Comparison of ENCODE assay signal across 7 cellular contexts in the genomic region with DNA sequence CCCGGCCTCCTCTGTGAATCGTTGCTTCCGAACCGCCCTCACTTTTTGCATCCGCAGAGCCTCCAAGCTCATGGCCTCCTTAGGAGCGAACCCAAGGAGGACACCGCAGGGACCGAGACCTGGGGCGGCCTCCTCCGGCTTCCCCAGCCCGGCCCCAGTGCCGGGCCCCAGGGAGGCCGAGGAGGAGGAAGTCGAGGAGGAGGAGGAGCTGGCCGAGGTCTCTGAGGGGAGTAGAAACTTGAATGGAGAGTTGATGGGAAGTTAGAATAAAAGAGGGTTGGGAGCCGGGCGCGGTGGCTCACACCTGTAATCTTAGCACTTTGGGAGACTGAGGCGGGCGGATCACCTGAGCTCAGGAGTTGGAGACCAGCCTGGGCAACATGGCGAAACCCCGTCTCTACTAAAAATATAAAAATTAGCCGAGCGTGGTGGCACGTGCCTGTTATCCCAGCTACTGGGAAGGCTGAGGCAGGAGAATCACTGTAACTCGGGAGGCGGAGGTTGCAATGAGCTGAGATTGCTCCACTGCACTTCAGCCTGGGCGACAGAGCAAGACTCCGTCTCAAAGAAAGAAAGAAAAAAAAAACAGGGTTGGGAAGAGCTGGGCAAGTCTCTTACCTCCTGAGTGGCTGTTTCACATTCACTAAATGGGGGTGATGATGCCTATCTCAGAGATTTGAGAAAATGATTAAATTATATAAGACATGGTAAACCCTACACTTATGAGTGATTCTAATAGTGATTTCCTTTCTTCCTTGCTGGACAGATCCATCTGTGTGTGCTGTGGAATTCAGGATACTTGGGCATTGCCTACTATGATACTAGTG. TPM values are rescaled to one million over a fixed set of nuclear protein-coding genes. Genes with fewer than 3 reads are reported as not detected.
DNase-seq lines count a peak whose midpoint lies in the region; ATAC-seq and TF ChIP-seq lines count a peak whose summit lies in the region.
"Had no signal": no experiment of that assay in that cellular context is flagged by ENCODE, and none has a peak within 500 bp of the region (broad histone marks: within the 10 kb centered on the region; RNA-seq: fewer than 3 reads in every experiment).

No MANE protein-coding gene starts in this region.

- no peaks in the 10 kb centered on the region for H3K27me3 Mint-ChIP-seq in neural crest cell (ENCODE audit: low read depth)

- H3K79me2 ChIP-seq in SK-N-SH (ENCODE audit: insufficient read depth) = peaks cover 30% of the 10 kb centered on the region

- H3K9me2 ChIP-seq in SK-N-SH = no peaks in the 10 kb centered on the region

- no peak for TF ChIP-seq EP300 in SK-N-SH (IDR thresholded peaks at IDR 0.05; ENCODE audit: borderline replicate concordance in 1 of 2, low read depth in 1 of 2, low read length in 1 of 2)

- H3K36me3 ChIP-seq in SK-N-SH (replicated peaks in 1 of 2; ENCODE audit: control insufficient read depth in 1 of 2, insufficient read depth in 2 of 2, low read length in 1 of 2) = peaks cover 6 to 7% of the 10 kb centered on the region in 2 experiments
- H3K36me3 ChIP-seq in breast epithelium = no peaks in the 10 kb centered on the region

- no peaks in the 10 kb centered on the region for H4K20me1 ChIP-seq in SK-N-SH (ENCODE audit: insufficient read depth)

- H3K36me3 Mint-ChIP-seq in neural crest cell (ENCODE audit: low read depth) = peaks cover 11% of the 10 kb centered on the region

- POLR2A ChIA-PET in SK-N-SH (lab: Yijun Ruan, JAX) = interaction anchor here (0.8 to 1.3 kb wide), 4 partner anchors 8 to 157 kb away, joined by 3 to 4 read pairs (median 4); a partner anchor contains a TSS

- peak overlapping the region; percentile 93 for H3K4me3 Mint-ChIP-seq in neural crest cell

- H3K27me3 ChIP-seq in SK-N-SH (ENCODE audit: insufficient read depth) = no peaks in the 10 kb centered on the region
- no peaks in the 10 kb centered on the region for H3K27me3 ChIP-seq in breast epithelium

- TF ChIP-seq RAD21 in SK-N-SH (IDR thresholded peaks at IDR 0.05; ENCODE audit: low read length) = no peak

- peak overlapping the region; percentile 97 for H3K4me2 ChIP-seq in SK-N-SH

- 19% methylated on average over 29 of the region's 29 CpGs for WGBS in SK-N-SH (ENCODE audit: low lambda C conversion rate)

- peak overlapping the region; percentile 77 to 83 for H3K4me3 ChIP-seq in SK-N-SH (ENCODE audit: low read depth in 2 of 2, low read length in 1 of 2)
- peak overlapping the region; percentile 69 to 84 (median 80) for H3K4me3 ChIP-seq in breast epithelium

- H3K4me1 ChIP-seq in SK-N-SH (ENCODE audit: control insufficient read depth in 1 of 2, insufficient read depth in 2 of 2, low read depth in 1 of 2, low read length in 1 of 2) (peaks cover 11 to 24% of the 10 kb centered on the region in 2 experiments; a peak in 3 of 4 replicates), breast epithelium (peaks cover 8 to 26% of the 10 kb centered on the region in 2 donors)

- no peak; the same call in 2 of the 3 replicates for ATAC-seq in SK-N-SH treated with all-trans-retinoic acid at 6 μM for 48 hours

- no peaks in the 10 kb centered on the region for H3K9me3 Mint-ChIP-seq in neural crest cell

- peaks cover 17% of the 10 kb centered on the region for H3F3A ChIP-seq in SK-N-SH (replicated peaks; ENCODE audit: insufficient read depth)

- TF ChIP-seq CTCF in SK-N-SH (IDR thresholded peaks at IDR 0.05) (no peak), breast epithelium (IDR thresholded peaks at IDR 0.05) (no peak), neural crest cell (conservative IDR thresholded peaks at IDR 0.05) (no peak)

- DNase-seq in SK-N-SH (no peak), breast epithelium (ENCODE audit: low spot score in 2 of 2) (no peak), neural crest cell (ENCODE audit: low read depth, low spot score) (no peak), NCI-H2107 (lab: John Stamatoyannopoulos, UW) (no peak)
- DNase-seq in stimulated activated naive CD4-positive, alpha-beta T cell treated with Interleukin-2 at 50 U/mL for 16 hours (lab: John Stamatoyannopoulos, UW) = no peak

- TF ChIP-seq POLR2A in breast epithelium (IDR thresholded peaks at IDR 0.05) = no peak

- H3K27ac ChIP-seq in SK-N-SH (ENCODE audit: low read depth in 2 of 2, low read length in 1 of 2) (peak overlapping the region; percentile 44 to 65), breast epithelium (peak overlapping the region; percentile 85 to 96)

- peak overlapping the region; percentile 99 for H3K27ac Mint-ChIP-seq in neural crest cell (ENCODE audit: unreplicated experiment)

- CTCF ChIA-PET in SK-N-SH (lab: Yijun Ruan, JAX) = interaction anchor here (0.5 to 5.5 kb wide), 8 partner anchors 11 to 1609 kb away, joined by 3 to 39 read pairs (median 6); a partner anchor contains a TSS

- peak overlapping the region; percentile 92 for H3K9ac ChIP-seq in SK-N-SH

- H3K9me3 ChIP-seq in SK-N-SH (no peaks in the 10 kb centered on the region), breast epithelium (no peaks in the 10 kb centered on the region)

- H3K4me1 Mint-ChIP-seq in neural crest cell = peaks cover 79% of the 10 kb centered on the region

- H2AFZ ChIP-seq in SK-N-SH (ENCODE audit: low read depth) = peak overlapping the region; percentile 79

- intact Hi-C loops in breast epithelium (cut with DNase I; ENCODE audit: low total_unique reads) = no loop called here

TF ChIP-seq in SK-N-SH, 30 proteins besides CTCF, POLR2A, EP300 and RAD21 (continues in another document):
- TF ChIP-seq FOSL2 (IDR thresholded peaks at IDR 0.05; ENCODE audit: borderline replicate concordance, low read depth) = no peak

TF ChIP-seq in SK-N-SH treated with all-trans-retinoic acid at 6 μM for 48 hours, 23 proteins besides CTCF, POLR2A, EP300 and RAD21 (continues in another document):
- TF ChIP-seq ZNF70 (CRISPR knock-in tag; IDR thresholded peaks at IDR 0.05) = no peak
- TF ChIP-seq GLIS3 (CRISPR knock-in tag; IDR thresholded peaks at IDR 0.05) = no peak
- no peak for TF ChIP-seq ZC3H10 (CRISPR knock-in tag; IDR thresholded peaks at IDR 0.05)
- TF ChIP-seq PPARA (CRISPR knock-in tag; IDR thresholded peaks at IDR 0.05; ENCODE audit: borderline replicate concordance) = no peak
- TF ChIP-seq, protein P1, sequence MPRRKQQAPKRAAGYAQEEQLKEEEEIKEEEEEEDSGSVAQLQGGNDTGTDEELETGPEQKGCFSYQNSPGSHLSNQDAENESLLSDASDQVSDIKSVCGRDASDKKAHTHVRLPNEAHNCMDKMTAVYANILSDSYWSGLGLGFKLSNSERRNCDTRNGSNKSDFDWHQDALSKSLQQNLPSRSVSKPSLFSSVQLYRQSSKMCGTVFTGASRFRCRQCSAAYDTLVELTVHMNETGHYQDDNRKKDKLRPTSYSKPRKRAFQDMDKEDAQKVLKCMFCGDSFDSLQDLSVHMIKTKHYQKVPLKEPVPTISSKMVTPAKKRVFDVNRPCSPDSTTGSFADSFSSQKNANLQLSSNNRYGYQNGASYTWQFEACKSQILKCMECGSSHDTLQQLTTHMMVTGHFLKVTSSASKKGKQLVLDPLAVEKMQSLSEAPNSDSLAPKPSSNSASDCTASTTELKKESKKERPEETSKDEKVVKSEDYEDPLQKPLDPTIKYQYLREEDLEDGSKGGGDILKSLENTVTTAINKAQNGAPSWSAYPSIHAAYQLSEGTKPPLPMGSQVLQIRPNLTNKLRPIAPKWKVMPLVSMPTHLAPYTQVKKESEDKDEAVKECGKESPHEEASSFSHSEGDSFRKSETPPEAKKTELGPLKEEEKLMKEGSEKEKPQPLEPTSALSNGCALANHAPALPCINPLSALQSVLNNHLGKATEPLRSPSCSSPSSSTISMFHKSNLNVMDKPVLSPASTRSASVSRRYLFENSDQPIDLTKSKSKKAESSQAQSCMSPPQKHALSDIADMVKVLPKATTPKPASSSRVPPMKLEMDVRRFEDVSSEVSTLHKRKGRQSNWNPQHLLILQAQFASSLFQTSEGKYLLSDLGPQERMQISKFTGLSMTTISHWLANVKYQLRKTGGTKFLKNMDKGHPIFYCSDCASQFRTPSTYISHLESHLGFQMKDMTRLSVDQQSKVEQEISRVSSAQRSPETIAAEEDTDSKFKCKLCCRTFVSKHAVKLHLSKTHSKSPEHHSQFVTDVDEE (CRISPR knock-in tag; IDR thresholded peaks at IDR 0.05) = no peak
- TF ChIP-seq, protein P2, sequence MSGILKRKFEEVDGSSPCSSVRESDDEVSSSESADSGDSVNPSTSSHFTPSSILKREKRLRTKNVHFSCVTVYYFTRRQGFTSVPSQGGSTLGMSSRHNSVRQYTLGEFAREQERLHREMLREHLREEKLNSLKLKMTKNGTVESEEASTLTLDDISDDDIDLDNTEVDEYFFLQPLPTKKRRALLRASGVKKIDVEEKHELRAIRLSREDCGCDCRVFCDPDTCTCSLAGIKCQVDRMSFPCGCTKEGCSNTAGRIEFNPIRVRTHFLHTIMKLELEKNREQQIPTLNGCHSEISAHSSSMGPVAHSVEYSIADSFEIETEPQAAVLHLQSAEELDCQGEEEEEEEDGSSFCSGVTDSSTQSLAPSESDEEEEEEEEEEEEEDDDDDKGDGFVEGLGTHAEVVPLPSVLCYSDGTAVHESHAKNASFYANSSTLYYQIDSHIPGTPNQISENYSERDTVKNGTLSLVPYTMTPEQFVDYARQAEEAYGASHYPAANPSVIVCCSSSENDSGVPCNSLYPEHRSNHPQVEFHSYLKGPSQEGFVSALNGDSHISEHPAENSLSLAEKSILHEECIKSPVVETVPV (CRISPR knock-in tag; IDR thresholded peaks at IDR 0.05) = no peak
- TF ChIP-seq CSDC2 (CRISPR knock-in tag; IDR thresholded peaks at IDR 0.05) = no peak

RNA-seq across cellular contexts. Expression of a gene that starts 0.8 kb away (rescaled TPM):
- polyA plus RNA-seq in SK-N-SH (2012; rRNA removed) = 16.0 and 19.5 TPM in 2 replicates
- polyA plus RNA-seq in SK-N-SH (2012; cell fraction: cytosol; rRNA removed) = 4.2 and 5.4 TPM in 2 replicates
- polyA plus RNA-seq in SK-N-SH (2012; cell fraction: nucleus; rRNA removed) = 143 and 155 TPM in 2 replicates
- total RNA-seq in breast epithelium (10 to 100 TPM in 1 of 3 donors, 1 to 10 TPM in 2; 7.9 to 13.4 (median 8.0) TPM), neural crest cell (79.5 and 86.2 TPM in 2 replicates)

RNA-seq across cellular contexts. Expression of a gene that starts 4.3 kb away (rescaled TPM):
- 520 and 569 TPM in 2 replicates for polyA plus RNA-seq in SK-N-SH (2012; rRNA removed)
- 391 and 518 TPM in 2 replicates for polyA plus RNA-seq in SK-N-SH (2012; cell fraction: cytosol; rRNA removed)
- 233 and 286 TPM in 2 replicates for polyA plus RNA-seq in SK-N-SH (2012; cell fraction: nucleus; rRNA removed)
- total RNA-seq in breast epithelium (100 to 1,000 TPM; 266 to 325 (median 318) TPM), neural crest cell (305 and 313 TPM in 2 replicates)

RNA-seq across cellular contexts. Expression of a gene that starts 11.5 kb away (rescaled TPM):
- 147 and 180 TPM in 2 replicates for polyA plus RNA-seq in SK-N-SH (2012; rRNA removed)
- 91.7 and 126 TPM in 2 replicates for polyA plus RNA-seq in SK-N-SH (2012; cell fraction: cytosol; rRNA removed)
- 130 and 185 TPM in 2 replicates for polyA plus RNA-seq in SK-N-SH (2012; cell fraction: nucleus; rRNA removed)
- total RNA-seq in breast epithelium = 100 to 1,000 TPM in 2 of 3 donors, 10 to 100 TPM in 1; 100.0 to 212 (median 115) TPM
- total RNA-seq in neural crest cell = 186 and 194 TPM in 2 replicates

RNA-seq across cellular contexts. Expression of a gene that starts 17.4 kb away (rescaled TPM):
- polyA plus RNA-seq in SK-N-SH (2012; rRNA removed) = not detected in 2 replicates
- polyA plus RNA-seq in SK-N-SH (2012; cell fraction: cytosol; rRNA removed) = not detected in 2 replicates
- polyA plus RNA-seq in SK-N-SH (2012; cell fraction: nucleus; rRNA removed) = not detected in 2 replicates
- total RNA-seq in breast epithelium (under 1 TPM in 1 of 3 donors, not detected in 2; 0.16 TPM), neural crest cell (not detected in 2 replicates)
- total RNA-seq: Daoy had no signal

RNA-seq across cellular contexts. Expression of a gene that starts 19.1 kb away (rescaled TPM):
- 0.08 TPM in 1 of 2 replicates, not detected in the other for polyA plus RNA-seq in SK-N-SH (2012; rRNA removed)
- polyA plus RNA-seq in SK-N-SH (2012; cell fraction: cytosol; rRNA removed) = not detected in 2 replicates
- 0.36 and 0.37 TPM in 2 replicates for polyA plus RNA-seq in SK-N-SH (2012; cell fraction: nucleus; rRNA removed)
- total RNA-seq in breast epithelium (not detected), neural crest cell (1.2 TPM in 2 replicates)
- total RNA-seq: Daoy had no signal
